In the genomic region with DNA sequence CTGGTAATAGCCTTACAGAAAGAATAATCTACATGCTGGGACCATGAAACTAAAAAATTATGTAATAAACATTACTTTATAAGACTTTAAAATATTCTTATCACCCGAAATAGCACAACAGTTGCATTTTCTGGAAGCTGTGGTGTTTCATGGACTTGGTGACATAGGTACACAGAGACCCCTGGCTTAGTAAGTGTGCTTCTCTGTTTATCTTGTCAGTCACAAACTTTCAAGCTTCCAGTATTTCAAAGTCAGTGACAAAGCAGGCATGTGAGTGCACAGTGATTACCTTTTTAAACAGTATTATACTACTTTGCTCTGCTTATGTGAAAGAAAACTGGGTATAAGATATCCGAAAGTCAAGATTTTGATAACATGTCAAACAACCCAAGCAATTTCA, we compare ENCODE assay signal across 28 cellular contexts.
"Had no signal": no experiment of that assay in that cellular context is flagged by ENCODE, and none has a peak within 500 bp of the region (broad histone marks: within the 10 kb centered on the region; RNA-seq: fewer than 3 reads in every experiment).

No MANE protein-coding gene starts in this region.

- H3K9me3 ChIP-seq: stomach, suprapubic skin, testis, thoracic aorta, thyroid gland, tibial artery, tibial nerve, transverse colon, upper lobe of left lung, upper lobe of right lung, uterus, vagina had no signal

- H3K4me1 ChIP-seq: suprapubic skin, testis, thyroid gland, upper lobe of left lung, upper lobe of right lung, uterus had no signal

- H3K36me3 ChIP-seq: thoracic aorta, thyroid gland, tibial artery, tibial nerve, transverse colon, uterus, vagina had no signal

- FAIRE-seq: urothelium cell line had no signal

- H3K4me3 Mint-ChIP-seq: stimulated activated effector memory CD8-positive, alpha-beta T cell treated with anti-CD3 and anti-CD28 coated beads, Interleukin-12 subunit alpha, Interleukin-12 subunit beta, amount 100 ng/mL, for 72 hours; stimulated activated memory B cell treated with anti-CD40 and anti-IgM and Interleukin-4, amounts not matched to agents 10 μg/mL and 1 μg/mL and 100 μg/mL, for 72 hours; stimulated activated naive CD8-positive, alpha-beta T cell treated with anti-CD3 and anti-CD28 coated beads, Interleukin-15, amount 100 ng/mL, for 72 hours; stimulated activated naive CD8-positive, alpha-beta T cell treated with anti-CD3 and anti-CD28 coated beads, Interleukin-15, Interleukin-2, amounts not matched to agents 100 ng/mL and 50 ng/mL, for 24 hours; type B pancreatic cell had no signal

- H3K27ac ChIP-seq: stomach, suprapubic skin, testis, thoracic aorta, thyroid gland, tibial artery, tibial nerve, transverse colon, upper lobe of left lung, upper lobe of right lung, uterus, vagina had no signal

- H3K27me3 Mint-ChIP-seq: stimulated activated memory B cell treated with anti-CD40 and anti-IgM and Interleukin-4, amounts not matched to agents 10 μg/mL and 1 μg/mL and 100 μg/mL, for 72 hours; stimulated activated naive CD8-positive, alpha-beta T cell treated with anti-CD3 and anti-CD28 coated beads, Interleukin-15, amount 100 ng/mL, for 72 hours; stimulated activated naive CD8-positive, alpha-beta T cell treated with anti-CD3 and anti-CD28 coated beads, Interleukin-15, Interleukin-2, amounts not matched to agents 100 ng/mL and 50 ng/mL, for 24 hours; type B pancreatic cell had no signal

- DNase-seq: stimulated activated CD4-positive, alpha-beta T cell treated with anti-CD3 and anti-CD28 coated beads, Interleukin-2, amount 100 ng/mL, for 48 hours; stimulated activated CD4-positive, alpha-beta T cell treated with anti-CD3 and anti-CD28 coated beads, Interleukin-4, amount 100 ng/mL, for 1 hour; stimulated activated CD4-positive, alpha-beta T cell treated with anti-CD3 and anti-CD28 coated beads, Interleukin-4, amount 100 ng/mL, for 24 hours; stimulated activated CD4-positive, alpha-beta T cell treated with anti-CD3 and anti-CD28 coated beads, Interleukin-4, amount 100 ng/mL, for 4 hours; stimulated activated CD8-positive, alpha-beta memory T cell treated with anti-CD3 and anti-CD28 coated beads, Interleukin-4, amount 100 ng/mL, for 48 hours; stimulated activated naive CD4-positive, alpha-beta T cell; stimulated activated naive CD4-positive, alpha-beta T cell treated with Interleukin-2 at 50 U/mL for 16 hours; stimulated activated naive CD8-positive, alpha-beta T cell treated with anti-CD3 and anti-CD28 coated beads, Interleukin-15, amount 100 ng/mL, for 72 hours; stimulated activated naive CD8-positive, alpha-beta T cell treated with anti-CD3 and anti-CD28 coated beads, Interleukin-15, Interleukin-2, amounts not matched to agents 100 U/mL and 50 U/mL, for 24 hours; stomach; substantia nigra; testis; thyroid gland; tibial artery; transverse colon; trophoblast cell; upper lobe of left lung; upper lobe of right lung; uterus had no signal

- H3K36me3 Mint-ChIP-seq: stimulated activated effector memory CD8-positive, alpha-beta T cell treated with anti-CD3 and anti-CD28 coated beads, Interleukin-12 subunit alpha, Interleukin-12 subunit beta, amount 100 ng/mL, for 72 hours had no signal

- H3K27me3 ChIP-seq: stomach, suprapubic skin, testis, thyroid gland, tibial artery, tibial nerve, transverse colon, upper lobe of left lung, upper lobe of right lung, uterus, vagina had no signal

- H3K4me1 Mint-ChIP-seq: stimulated activated effector memory CD8-positive, alpha-beta T cell treated with anti-CD3 and anti-CD28 coated beads, Interleukin-12 subunit alpha, Interleukin-12 subunit beta, amount 100 ng/mL, for 72 hours; stimulated activated memory B cell treated with anti-CD40 and anti-IgM and Interleukin-4, amounts not matched to agents 10 μg/mL and 1 μg/mL and 100 μg/mL, for 72 hours; stimulated activated naive CD8-positive, alpha-beta T cell treated with anti-CD3 and anti-CD28 coated beads, Interleukin-15, amount 100 ng/mL, for 72 hours had no signal

- H3K4me3 ChIP-seq: stomach, suprapubic skin, testis, thoracic aorta, thyroid gland, tibial artery, tibial nerve, transverse colon, upper lobe of left lung, upper lobe of right lung, uterus, vagina had no signal

- H3K27ac Mint-ChIP-seq: stimulated activated effector memory CD8-positive, alpha-beta T cell treated with anti-CD3 and anti-CD28 coated beads, Interleukin-12 subunit alpha, Interleukin-12 subunit beta, amount 100 ng/mL, for 72 hours; stimulated activated memory B cell treated with anti-CD40 and anti-IgM and Interleukin-4, amounts not matched to agents 10 μg/mL and 1 μg/mL and 100 μg/mL, for 72 hours; stimulated activated naive CD8-positive, alpha-beta T cell treated with anti-CD3 and anti-CD28 coated beads, Interleukin-15, amount 100 ng/mL, for 72 hours; stimulated activated naive CD8-positive, alpha-beta T cell treated with anti-CD3 and anti-CD28 coated beads, Interleukin-15, Interleukin-2, amounts not matched to agents 100 ng/mL and 50 ng/mL, for 24 hours; type B pancreatic cell had no signal

- H3K9me3 Mint-ChIP-seq: stimulated activated effector memory CD8-positive, alpha-beta T cell treated with anti-CD3 and anti-CD28 coated beads, Interleukin-12 subunit alpha, Interleukin-12 subunit beta, amount 100 ng/mL, for 72 hours; stimulated activated memory B cell treated with anti-CD40 and anti-IgM and Interleukin-4, amounts not matched to agents 10 μg/mL and 1 μg/mL and 100 μg/mL, for 72 hours; stimulated activated naive CD8-positive, alpha-beta T cell treated with anti-CD3 and anti-CD28 coated beads, Interleukin-15, amount 100 ng/mL, for 72 hours; stimulated activated naive CD8-positive, alpha-beta T cell treated with anti-CD3 and anti-CD28 coated beads, Interleukin-15, Interleukin-2, amounts not matched to agents 100 ng/mL and 50 ng/mL, for 24 hours; type B pancreatic cell had no signal

- ATAC-seq: stimulated activated effector memory CD8-positive, alpha-beta T cell treated with anti-CD3 and anti-CD28 coated beads, Interleukin-12 subunit alpha, Interleukin-12 subunit beta, amount 100 ng/mL, for 72 hours; stimulated activated memory B cell treated with anti-CD40 and anti-IgM and Interleukin-4, amounts not matched to agents 10 μg/mL and 1 μg/mL and 100 μg/mL, for 72 hours; stimulated activated naive CD8-positive, alpha-beta T cell treated with anti-CD3 and anti-CD28 coated beads, Interleukin-15, amount 100 ng/mL, for 72 hours; stimulated activated naive CD8-positive, alpha-beta T cell treated with anti-CD3 and anti-CD28 coated beads, Interleukin-15, Interleukin-2, amounts not matched to agents 100 U/mL and 50 U/mL, for 24 hours; upper lobe of right lung had no signal
